7 cellular contexts compared by ENCODE assay signal in the genomic region with DNA sequence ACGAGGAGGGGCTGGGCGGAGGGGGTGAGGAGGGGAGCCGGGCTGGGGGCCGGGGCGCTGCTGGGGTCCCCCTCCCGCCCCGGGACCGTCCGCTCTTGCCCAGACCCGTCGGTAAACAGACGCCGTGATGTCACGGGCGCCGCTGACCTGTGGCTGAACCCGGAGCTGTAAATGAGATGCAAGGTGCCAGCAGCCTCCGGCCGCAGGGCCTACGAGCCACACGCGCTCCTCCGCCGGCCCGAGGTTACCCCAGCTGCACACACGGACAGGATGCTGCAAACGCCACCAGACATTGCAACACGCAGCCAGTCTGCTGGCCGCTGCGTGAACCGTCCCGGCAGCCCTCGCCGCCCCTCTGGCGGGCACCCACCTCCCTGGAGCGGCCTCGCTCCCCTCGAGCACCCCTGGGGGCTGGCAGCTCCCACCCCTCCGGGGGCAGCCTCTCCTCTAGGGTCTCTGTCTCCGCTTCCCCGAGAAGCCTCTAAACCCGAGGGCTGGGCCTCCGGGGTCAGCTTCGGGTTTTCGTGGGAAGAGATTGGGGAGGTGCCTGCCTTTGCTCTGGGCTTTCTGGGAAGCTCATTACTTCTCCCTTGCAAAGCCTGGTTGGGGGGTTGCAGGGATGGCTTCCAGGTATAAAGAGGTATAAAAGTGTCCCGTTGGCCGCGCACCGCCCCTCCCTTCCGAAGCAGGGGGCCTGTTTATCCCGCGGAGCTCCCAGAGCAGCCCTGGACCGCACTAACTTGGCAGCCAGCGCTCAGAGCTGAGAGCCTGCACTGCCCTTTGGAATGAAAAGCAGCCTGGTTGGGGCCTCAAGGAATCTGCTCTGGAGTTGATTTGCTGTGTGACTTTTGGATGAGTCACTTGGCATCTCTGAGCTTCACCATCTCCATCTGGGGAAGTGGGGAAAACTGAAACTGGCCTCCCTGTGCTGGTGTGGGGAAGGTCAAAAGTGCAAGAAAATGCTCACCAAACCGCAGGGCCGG. TPM values are rescaled to one million over a fixed set of nuclear protein-coding genes. Genes with fewer than 3 reads are reported as not detected.
DNase-seq lines count a peak whose midpoint lies in the region; ATAC-seq and TF ChIP-seq lines count a peak whose summit lies in the region.

No MANE protein-coding gene starts in this region.

- no peaks in the 10 kb centered on the region for H3K27me3 ChIP-seq in ascending aorta
- H3K27me3 ChIP-seq in right cardiac atrium (ENCODE audit: control insufficient read depth, insufficient read depth) = no peaks in the 10 kb centered on the region

- H3K9me3 ChIP-seq in ascending aorta = no peaks in the 10 kb centered on the region
- no peaks in the 10 kb centered on the region for H3K9me3 ChIP-seq in right cardiac atrium (ENCODE audit: control insufficient read depth, low read length)

- peaks cover 43 to 70% of the 10 kb centered on the region in 2 donors for H3K4me1 ChIP-seq in ascending aorta
- H3K4me1 ChIP-seq in right cardiac atrium (ENCODE audit: control insufficient read depth, insufficient read depth, low read length) = peaks cover 52% of the 10 kb centered on the region

- TF ChIP-seq CTCF in ascending aorta (IDR thresholded peaks at IDR 0.05) = no peak

- intact Hi-C loops in ascending aorta (cut with DNase I) (loop anchor here (1.0 to 5.0 kb wide), 4 partner anchors 22 to 189 kb away; partner anchors contain the start of gene DHRS3), right cardiac atrium (cut with DNase I) (loop anchor here in 1 of 4 donors (10.0 kb wide), 1 partner anchor 51 kb away; no protein-coding TSS in a partner anchor), posterior vena cava (cut with DNase I) (loop anchor here (5.0 to 10.0 kb wide), 2 partner anchors 44 to 111 kb away; no protein-coding TSS in a partner anchor)

- H3K36me3 ChIP-seq in ascending aorta = peaks cover 0 to 4% of the 10 kb centered on the region in 2 donors

- ATAC-seq in GM18907 (IDR thresholded peaks at IDR 0.05; ENCODE audit: unreplicated experiment) = peak; percentile 54
- ATAC-seq in right cardiac atrium = peak; percentile 84 to 87
- no peak for ATAC-seq in GM18505 (IDR thresholded peaks at IDR 0.05; ENCODE audit: unreplicated experiment)

- TF ChIP-seq POLR2A in GM18505 (IDR thresholded peaks at IDR 0.05; ENCODE audit: borderline replicate concordance, extremely low read depth, insufficient read depth, insufficient read length) = no peak

- H3K27ac ChIP-seq in ascending aorta = peak overlapping the region; percentile 96
- H3K27ac ChIP-seq in right cardiac atrium (ENCODE audit: low read length) = peak overlapping the region; percentile 85

- WGBS in right cardiac atrium = 8% methylated on average over 56 of the region's 56 CpGs

- peak overlapping the region; percentile 52 to 63 for H3K4me3 ChIP-seq in ascending aorta
- peak overlapping the region; percentile 21 for H3K4me3 ChIP-seq in right cardiac atrium (ENCODE audit: low read length)

- peak; percentile 96 for DNase-seq in M059J (ENCODE audit: low read depth)
- peak; percentile 93 to 96 for DNase-seq in ascending aorta (ENCODE audit: low spot score in 2 of 2)
- DNase-seq in right cardiac atrium = peak; percentile 95 to 99 (median 97)
- DNase-seq in posterior vena cava (ENCODE audit: low spot score) = peak; percentile 98
- DNase-seq in KG1 (lab: John Stamatoyannopoulos, UW) = no peak

RNA-seq across cellular contexts. Expression of gene DHRS3, which starts 21.9 kb away (rescaled TPM):
- 47.3 and 51.5 TPM in 2 replicates for total RNA-seq in M059J (2014; rRNA removed; shearing (Covaris generic))
- total RNA-seq in ascending aorta = 39.4 TPM
- total RNA-seq in right cardiac atrium = 10 to 100 TPM; 83.0 to 97.0 (median 83.5) TPM
- 53.6 TPM for polyA plus RNA-seq in right cardiac atrium
- 100 to 1,000 TPM; 107 to 144 TPM for total RNA-seq in posterior vena cava

RNA-seq across cellular contexts. Expression of gene AADACL4, which starts 47.8 kb away (rescaled TPM):
- not detected in 2 replicates for total RNA-seq in M059J (2014; rRNA removed; shearing (Covaris generic))
- total RNA-seq in ascending aorta = not detected
- not detected for total RNA-seq in right cardiac atrium
- polyA plus RNA-seq in right cardiac atrium = not detected
- total RNA-seq in posterior vena cava = not detected
